8 cellular contexts compared by ENCODE assay signal in the genomic region with DNA sequence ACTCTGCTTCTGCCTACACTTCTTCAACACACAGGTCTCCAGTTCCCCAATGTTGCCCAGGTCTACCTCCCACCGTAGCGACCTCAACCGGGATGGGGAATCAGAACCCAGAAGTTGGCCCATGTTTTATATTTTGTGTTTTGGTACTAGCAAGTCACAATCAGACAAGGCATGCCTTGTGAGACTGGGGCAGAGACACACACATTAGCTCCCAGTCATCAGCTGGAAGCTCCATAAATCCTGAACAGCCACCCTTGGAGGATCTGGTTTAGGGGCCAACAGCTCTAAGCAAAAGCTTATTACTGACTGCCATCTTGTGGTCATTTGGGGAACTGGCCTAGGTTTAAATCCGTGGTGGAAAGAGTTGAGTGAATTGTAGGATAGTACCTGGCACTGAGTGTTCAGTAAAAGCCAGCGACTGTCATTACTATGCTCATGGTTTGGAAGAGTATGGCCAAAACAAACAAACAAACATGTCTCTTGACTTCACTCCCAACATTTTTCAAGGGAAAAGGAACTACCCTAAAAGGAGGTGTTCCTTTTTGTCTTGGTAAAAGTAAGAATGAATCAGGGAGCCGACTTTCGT. TPM values are rescaled to one million over a fixed set of nuclear protein-coding genes. Genes with fewer than 3 reads are reported as not detected.
DNase-seq lines count a peak whose midpoint lies in the region; ATAC-seq and TF ChIP-seq lines count a peak whose summit lies in the region.

No MANE protein-coding gene starts in this region.

- DNase-seq in CD14-positive monocyte (ENCODE audit: low spot score) (peak; percentile 54), NCI-H524 treated with DMSO at 0.1 percent for 48 hours (lab: John Stamatoyannopoulos, UW) (peak; percentile 16), cerebellum (ENCODE audit: low spot score) (peak; percentile 83), left lobe of liver (ENCODE audit: low spot score) (peak; percentile 65)
- peak; percentile 68 to 90 for DNase-seq in activated CD4-positive, alpha-beta T cell treated with anti-CD3 and anti-CD28 coated beads for 4 hours
- peak; percentile 60 to 78 (median 61) for DNase-seq in stimulated activated CD4-positive, alpha-beta T cell treated with anti-CD3 and anti-CD28 coated beads, TNF-alpha, amount 100 ng/mL, for 24 hours (ENCODE audit: low read depth in 3 of 3)

- peaks cover 0 to 1% (median 0%) of the 10 kb centered on the region in 3 donors for H3K27me3 Mint-ChIP-seq in CD14-positive monocyte (ENCODE audit: low read depth in 3 of 3)

- intact Hi-C loops in CD14-positive monocyte (cut with micrococcal nuclease) = loop anchor here (1.0 to 10.0 kb wide), 5 partner anchors 156 to 444 kb away; a partner anchor contains a TSS

- H3K4me1 Mint-ChIP-seq in CD14-positive monocyte = peaks cover 41% of the 10 kb centered on the region

- no peaks in the 10 kb centered on the region for H3K9me3 Mint-ChIP-seq in CD14-positive monocyte

- ATAC-seq in HG02798 (IDR thresholded peaks at IDR 0.05; ENCODE audit: poor library complexity, unreplicated experiment) (peak; percentile 38), left lobe of liver (peak; percentile 91), GM18511 (IDR thresholded peaks at IDR 0.05; ENCODE audit: unreplicated experiment) (no peak)

- TF ChIP-seq CTCF in CD14-positive monocyte (IDR thresholded peaks at IDR 0.05) = peak; percentile 93

- peaks cover 0 to 3% of the 10 kb centered on the region in 2 donors for H3K36me3 Mint-ChIP-seq in CD14-positive monocyte

- no peak overlapping the region for H3K4me3 Mint-ChIP-seq in CD14-positive monocyte

- peak overlapping the region in 1 of 7 donors; percentile 68 for H3K27ac Mint-ChIP-seq in CD14-positive monocyte

RNA-seq across cellular contexts. Expression of a gene that starts 40.5 kb away (rescaled TPM):
- polyA plus RNA-seq in CD14-positive monocyte = 10 to 100 TPM; 20.5 to 24.4 TPM
- total RNA-seq in cerebellum (10.6 TPM), left lobe of liver (5.7 TPM)

RNA-seq across cellular contexts. Expression of a gene that starts 47.2 kb away (rescaled TPM):
- 1 to 10 TPM; 3.9 to 4.9 TPM for polyA plus RNA-seq in CD14-positive monocyte
- total RNA-seq in cerebellum (8.1 TPM), left lobe of liver (2.1 TPM)

RNA-seq across cellular contexts. Expression of a gene that starts 47.5 kb away (rescaled TPM):
- under 1 TPM in 1 of 2 donors, not detected in 1; 0.29 TPM for polyA plus RNA-seq in CD14-positive monocyte
- total RNA-seq in cerebellum (1.00 TPM), left lobe of liver (not detected)

Comparison
In these comparisons a context has a peak if more than half of its experiments do, and no peak if none do; other contexts are left out.
1. DNase-seq: peak in every context shown above with its lines; median percentile 83 in cerebellum; 79 in activated CD4-positive, alpha-beta T cell treated with anti-CD3 and anti-CD28 coated beads for 4 hours; 65 in left lobe of liver; 61 in stimulated activated CD4-positive, alpha-beta T cell treated with anti-CD3 and anti-CD28 coated beads, TNF-alpha, amount 100 ng/mL, for 24 hours; 54 in CD14-positive monocyte; 16 in NCI-H524 treated with DMSO at 0.1 percent for 48 hours.